Comparison of ENCODE assay signal across 1 cellular context in the genomic region with DNA sequence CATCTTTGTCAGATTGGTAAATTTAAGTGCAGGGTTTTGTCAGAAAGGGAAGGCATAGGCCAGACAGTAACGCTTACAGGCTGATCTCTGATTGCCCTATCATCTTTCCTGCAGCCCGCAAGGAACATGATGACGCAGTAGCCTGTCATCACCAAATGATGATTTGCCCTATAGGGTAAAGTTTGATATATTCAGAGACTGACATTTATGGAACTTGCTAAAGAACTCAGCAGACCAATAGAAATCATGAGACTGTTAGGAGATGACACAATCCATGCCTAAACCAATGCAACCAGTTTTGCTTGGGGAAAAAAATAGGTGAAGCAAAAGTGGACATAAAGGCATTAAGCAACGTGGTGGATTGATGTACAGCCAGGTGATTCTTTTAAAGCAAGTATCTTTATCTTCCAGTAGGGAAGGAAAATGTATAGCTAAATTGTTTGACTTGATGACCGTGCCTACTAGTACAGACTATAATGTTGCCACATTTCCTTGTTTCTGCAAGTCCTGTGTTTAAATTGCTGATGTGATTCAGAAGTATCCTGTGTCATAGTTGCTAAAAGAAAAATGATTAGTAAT.
A peak's percentile ranks its signal among the peaks of the same experiment; 100 is the strongest.
TF ChIP-seq lines count a peak whose summit lies in the region.

No MANE protein-coding gene starts in this region.

TF ChIP-seq in K562, 482 proteins besides CTCF, POLR2A, EP300 and RAD21 (continued from another document and continues in another):
- TF ChIP-seq PBX2 (CRISPR knock-in tag; IDR thresholded peaks at IDR 0.05; ENCODE audit: low read depth) (no peak), PBX2 (tag; conservative IDR thresholded peaks at IDR 0.05; ENCODE audit: low read depth) (peak; percentile 87), ZNF24 (IDR thresholded peaks at IDR 0.05) (no peak), CHD7 (IDR thresholded peaks at IDR 0.05; ENCODE audit: low read depth, low read length) (no peak), NRF1 (conservative IDR thresholded peaks at IDR 0.05 in 1 of 2, IDR thresholded peaks at IDR 0.05 in 1 of 2) (no peak), ZNF589 (CRISPR knock-in tag; IDR thresholded peaks at IDR 0.05; ENCODE audit: low read depth) (0 out of 2 replicates have a peak, but pooled peaks have one; percentile 27), PURB (CRISPR knock-in tag; IDR thresholded peaks at IDR 0.05; ENCODE audit: low read depth) (no peak), SRSF3 (IDR thresholded peaks at IDR 0.05; ENCODE audit: insufficient read depth, low read length) (no peak), STAT5B (CRISPR knock-in tag; IDR thresholded peaks at IDR 0.05) (no peak), ZNF175 (CRISPR knock-in tag; IDR thresholded peaks at IDR 0.05; ENCODE audit: low read depth) (0 out of 2 replicates have a peak, but pooled peaks have one; percentile 38), MTA2 (IDR thresholded peaks at IDR 0.05; ENCODE audit: low read depth) (no peak), CEBPG (CRISPR knock-in tag; IDR thresholded peaks at IDR 0.05) (peak; percentile 55), CEBPG (tag; conservative IDR thresholded peaks at IDR 0.05 in 1 of 2, IDR thresholded peaks at IDR 0.05 in 1 of 2) (peak; percentile 82 to 87), SLC30A9 (CRISPR knock-in tag; IDR thresholded peaks at IDR 0.05) (no peak), PML (IDR thresholded peaks at IDR 0.05; ENCODE audit: low read length) (0 out of 2 replicates have a peak, but pooled peaks have one; percentile 9), GABPB1 (CRISPR knock-in tag; IDR thresholded peaks at IDR 0.05) (0 out of 2 replicates have a peak, but pooled peaks have one; percentile 21), ZNF583 (CRISPR knock-in tag; IDR thresholded peaks at IDR 0.05) (no peak), NR2F6 (CRISPR knock-in tag; IDR thresholded peaks at IDR 0.05) (no peak), NBN (IDR thresholded peaks at IDR 0.05; ENCODE audit: low read depth) (no peak), NFYB (IDR thresholded peaks at IDR 0.05; ENCODE audit: extremely low read depth, insufficient read length) (no peak)
- TF ChIP-seq, protein P1, sequence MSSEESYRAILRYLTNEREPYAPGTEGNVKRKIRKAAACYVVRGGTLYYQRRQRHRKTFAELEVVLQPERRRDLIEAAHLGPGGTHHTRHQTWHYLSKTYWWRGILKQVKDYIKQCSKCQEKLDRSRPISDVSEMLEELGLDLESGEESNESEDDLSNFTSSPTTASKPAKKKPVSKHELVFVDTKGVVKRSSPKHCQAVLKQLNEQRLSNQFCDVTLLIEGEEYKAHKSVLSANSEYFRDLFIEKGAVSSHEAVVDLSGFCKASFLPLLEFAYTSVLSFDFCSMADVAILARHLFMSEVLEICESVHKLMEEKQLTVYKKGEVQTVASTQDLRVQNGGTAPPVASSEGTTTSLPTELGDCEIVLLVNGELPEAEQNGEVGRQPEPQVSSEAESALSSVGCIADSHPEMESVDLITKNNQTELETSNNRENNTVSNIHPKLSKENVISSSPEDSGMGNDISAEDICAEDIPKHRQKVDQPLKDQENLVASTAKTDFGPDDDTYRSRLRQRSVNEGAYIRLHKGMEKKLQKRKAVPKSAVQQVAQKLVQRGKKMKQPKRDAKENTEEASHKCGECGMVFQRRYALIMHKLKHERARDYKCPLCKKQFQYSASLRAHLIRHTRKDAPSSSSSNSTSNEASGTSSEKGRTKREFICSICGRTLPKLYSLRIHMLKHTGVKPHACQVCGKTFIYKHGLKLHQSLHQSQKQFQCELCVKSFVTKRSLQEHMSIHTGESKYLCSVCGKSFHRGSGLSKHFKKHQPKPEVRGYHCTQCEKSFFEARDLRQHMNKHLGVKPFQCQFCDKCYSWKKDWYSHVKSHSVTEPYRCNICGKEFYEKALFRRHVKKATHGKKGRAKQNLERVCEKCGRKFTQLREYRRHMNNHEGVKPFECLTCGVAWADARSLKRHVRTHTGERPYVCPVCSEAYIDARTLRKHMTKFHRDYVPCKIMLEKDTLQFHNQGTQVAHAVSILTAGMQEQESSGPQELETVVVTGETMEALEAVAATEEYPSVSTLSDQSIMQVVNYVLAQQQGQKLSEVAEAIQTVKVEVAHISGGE (CRISPR knock-in tag; IDR thresholded peaks at IDR 0.05): no peak
- TF ChIP-seq, protein P2, sequence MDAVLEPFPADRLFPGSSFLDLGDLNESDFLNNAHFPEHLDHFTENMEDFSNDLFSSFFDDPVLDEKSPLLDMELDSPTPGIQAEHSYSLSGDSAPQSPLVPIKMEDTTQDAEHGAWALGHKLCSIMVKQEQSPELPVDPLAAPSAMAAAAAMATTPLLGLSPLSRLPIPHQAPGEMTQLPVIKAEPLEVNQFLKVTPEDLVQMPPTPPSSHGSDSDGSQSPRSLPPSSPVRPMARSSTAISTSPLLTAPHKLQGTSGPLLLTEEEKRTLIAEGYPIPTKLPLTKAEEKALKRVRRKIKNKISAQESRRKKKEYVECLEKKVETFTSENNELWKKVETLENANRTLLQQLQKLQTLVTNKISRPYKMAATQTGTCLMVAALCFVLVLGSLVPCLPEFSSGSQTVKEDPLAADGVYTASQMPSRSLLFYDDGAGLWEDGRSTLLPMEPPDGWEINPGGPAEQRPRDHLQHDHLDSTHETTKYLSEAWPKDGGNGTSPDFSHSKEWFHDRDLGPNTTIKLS (IDR thresholded peaks at IDR 0.05; ENCODE audit: borderline replicate concordance, low read depth): peak; percentile 21; the same call in 1 of the 2 replicates
- TF ChIP-seq, protein P3, sequence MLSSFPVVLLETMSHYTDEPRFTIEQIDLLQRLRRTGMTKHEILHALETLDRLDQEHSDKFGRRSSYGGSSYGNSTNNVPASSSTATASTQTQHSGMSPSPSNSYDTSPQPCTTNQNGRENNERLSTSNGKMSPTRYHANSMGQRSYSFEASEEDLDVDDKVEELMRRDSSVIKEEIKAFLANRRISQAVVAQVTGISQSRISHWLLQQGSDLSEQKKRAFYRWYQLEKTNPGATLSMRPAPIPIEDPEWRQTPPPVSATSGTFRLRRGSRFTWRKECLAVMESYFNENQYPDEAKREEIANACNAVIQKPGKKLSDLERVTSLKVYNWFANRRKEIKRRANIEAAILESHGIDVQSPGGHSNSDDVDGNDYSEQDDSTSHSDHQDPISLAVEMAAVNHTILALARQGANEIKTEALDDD (IDR thresholded peaks at IDR 0.05): no peak
- TF ChIP-seq, protein P4, sequence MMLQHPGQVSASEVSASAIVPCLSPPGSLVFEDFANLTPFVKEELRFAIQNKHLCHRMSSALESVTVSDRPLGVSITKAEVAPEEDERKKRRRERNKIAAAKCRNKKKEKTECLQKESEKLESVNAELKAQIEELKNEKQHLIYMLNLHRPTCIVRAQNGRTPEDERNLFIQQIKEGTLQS (IDR thresholded peaks at IDR 0.05): peak; percentile 73
- TF ChIP-seq, protein P4 (CRISPR knock-in tag; conservative IDR thresholded peaks at IDR 0.05): no peak; the same call in 1 of the 2 replicates
- TF ChIP-seq, protein P5, sequence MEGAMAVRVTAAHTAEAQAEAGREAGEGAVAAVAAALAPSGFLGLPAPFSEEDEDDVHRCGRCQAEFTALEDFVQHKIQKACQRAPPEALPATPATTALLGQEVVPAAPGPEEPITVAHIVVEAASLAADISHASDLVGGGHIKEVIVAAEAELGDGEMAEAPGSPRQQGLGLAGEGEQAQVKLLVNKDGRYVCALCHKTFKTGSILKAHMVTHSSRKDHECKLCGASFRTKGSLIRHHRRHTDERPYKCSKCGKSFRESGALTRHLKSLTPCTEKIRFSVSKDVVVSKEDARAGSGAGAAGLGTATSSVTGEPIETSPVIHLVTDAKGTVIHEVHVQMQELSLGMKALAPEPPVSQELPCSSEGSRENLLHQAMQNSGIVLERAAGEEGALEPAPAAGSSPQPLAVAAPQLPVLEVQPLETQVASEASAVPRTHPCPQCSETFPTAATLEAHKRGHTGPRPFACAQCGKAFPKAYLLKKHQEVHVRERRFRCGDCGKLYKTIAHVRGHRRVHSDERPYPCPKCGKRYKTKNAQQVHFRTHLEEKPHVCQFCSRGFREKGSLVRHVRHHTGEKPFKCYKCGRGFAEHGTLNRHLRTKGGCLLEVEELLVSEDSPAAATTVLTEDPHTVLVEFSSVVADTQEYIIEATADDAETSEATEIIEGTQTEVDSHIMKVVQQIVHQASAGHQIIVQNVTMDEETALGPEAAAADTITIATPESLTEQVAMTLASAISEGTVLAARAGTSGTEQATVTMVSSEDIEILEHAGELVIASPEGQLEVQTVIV (CRISPR knock-in tag; IDR thresholded peaks at IDR 0.05; ENCODE audit: borderline replicate concordance): no peak
